Comparison of ENCODE assay signal across 19 cellular contexts in genomic region chr14:18962143-18962542, GRCh38. TPM values are rescaled to one million over a fixed set of nuclear protein-coding genes. Genes with fewer than 3 reads are reported as not detected.
"Had no signal": no experiment of that assay in that cellular context is flagged by ENCODE, and none has a peak within 500 bp of the region (broad histone marks: within the 10 kb centered on the region; RNA-seq: fewer than 3 reads in every experiment).

No MANE protein-coding gene starts in this region.

RNA-seq across cellular contexts. Expression of gene POTEM, which starts 5.1 kb away (rescaled TPM):
- total RNA-seq: activated CD4-positive, alpha-beta memory T cell treated with anti-CD3 and anti-CD28 coated beads for 36 hours; activated naive CD4-positive, alpha-beta T cell treated with anti-CD3 and anti-CD28 coated beads, Interleukin-2, amount 50 U/mL, for 72 hours; activated T-helper 1 cell treated with anti-CD3 and anti-CD28 coated beads, Interleukin-12 subunit alpha, Interleukin-12 subunit beta, Interleukin-2, Interleukin-4 antibody, amounts not matched to agents 30 ng/mL and 10 ng/mL and 1 ng/mL, durations not matched to agents 14 hours and 24 hours and 36 hours; adrenal gland; astrocyte; breast epithelium; epithelial cell of proximal tubule; fibroblast of lung; foreskin keratinocyte; hepatocyte; liver; mononuclear cell; occipital lobe; renal cortical epithelial cell; sigmoid colon; thoracic aorta; upper lobe of left lung; WTC11 had no signal
- polyA plus RNA-seq: adrenal gland, fibroblast of lung, foreskin keratinocyte, hepatocyte, liver, neural cell, sigmoid colon had no signal
